ENCODE assay signal across 1 cellular context in genomic region chr6:159169193-159169555, GRCh38.
TF ChIP-seq lines count a peak whose summit lies in the region.

TSS of gene FNDC1 (plus strand) at chr6:159169400. CDS start at chr6:159169597, 197 bp downstream.

TF ChIP-seq in GM12878, 131 proteins besides CTCF, POLR2A, EP300 and RAD21 (continued from another document):
- TF ChIP-seq ZBTB33 (IDR thresholded peaks at IDR 0.05) (no peak), EGR1 (IDR thresholded peaks at IDR 0.05; ENCODE audit: borderline replicate concordance in 1 of 2, low read depth in 2 of 2, low read length in 2 of 2) (peak in 1 of 2 experiments; percentile 14; a peak in 1 of 3 replicates)
